ENCODE assay signal across 1 cellular context in the genomic region with DNA sequence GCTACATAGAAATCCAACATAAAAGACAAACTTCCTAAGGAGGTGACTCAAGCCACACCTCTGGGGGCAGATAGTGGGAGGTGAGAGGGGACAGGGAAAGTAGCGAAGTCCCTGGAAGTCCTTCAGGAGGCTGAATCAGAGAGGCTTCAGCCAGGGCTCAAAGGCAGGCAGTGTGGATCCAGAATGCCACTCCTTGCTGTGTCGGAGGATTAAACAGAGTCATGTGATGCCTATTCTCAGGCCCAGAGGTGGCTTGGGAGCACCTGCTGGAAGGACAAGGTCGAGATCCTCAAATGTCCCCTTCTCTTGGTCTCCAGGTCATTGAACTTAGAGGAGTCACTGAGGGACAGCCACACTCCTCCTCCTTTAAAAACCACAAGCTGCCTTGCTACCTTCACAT.
TF ChIP-seq lines count a peak whose summit lies in the region.

No MANE protein-coding gene starts in this region.

TF ChIP-seq in HCT116, 20 proteins besides CTCF, POLR2A, EP300 and RAD21 (continued from another document):
- TF ChIP-seq, protein P1, sequence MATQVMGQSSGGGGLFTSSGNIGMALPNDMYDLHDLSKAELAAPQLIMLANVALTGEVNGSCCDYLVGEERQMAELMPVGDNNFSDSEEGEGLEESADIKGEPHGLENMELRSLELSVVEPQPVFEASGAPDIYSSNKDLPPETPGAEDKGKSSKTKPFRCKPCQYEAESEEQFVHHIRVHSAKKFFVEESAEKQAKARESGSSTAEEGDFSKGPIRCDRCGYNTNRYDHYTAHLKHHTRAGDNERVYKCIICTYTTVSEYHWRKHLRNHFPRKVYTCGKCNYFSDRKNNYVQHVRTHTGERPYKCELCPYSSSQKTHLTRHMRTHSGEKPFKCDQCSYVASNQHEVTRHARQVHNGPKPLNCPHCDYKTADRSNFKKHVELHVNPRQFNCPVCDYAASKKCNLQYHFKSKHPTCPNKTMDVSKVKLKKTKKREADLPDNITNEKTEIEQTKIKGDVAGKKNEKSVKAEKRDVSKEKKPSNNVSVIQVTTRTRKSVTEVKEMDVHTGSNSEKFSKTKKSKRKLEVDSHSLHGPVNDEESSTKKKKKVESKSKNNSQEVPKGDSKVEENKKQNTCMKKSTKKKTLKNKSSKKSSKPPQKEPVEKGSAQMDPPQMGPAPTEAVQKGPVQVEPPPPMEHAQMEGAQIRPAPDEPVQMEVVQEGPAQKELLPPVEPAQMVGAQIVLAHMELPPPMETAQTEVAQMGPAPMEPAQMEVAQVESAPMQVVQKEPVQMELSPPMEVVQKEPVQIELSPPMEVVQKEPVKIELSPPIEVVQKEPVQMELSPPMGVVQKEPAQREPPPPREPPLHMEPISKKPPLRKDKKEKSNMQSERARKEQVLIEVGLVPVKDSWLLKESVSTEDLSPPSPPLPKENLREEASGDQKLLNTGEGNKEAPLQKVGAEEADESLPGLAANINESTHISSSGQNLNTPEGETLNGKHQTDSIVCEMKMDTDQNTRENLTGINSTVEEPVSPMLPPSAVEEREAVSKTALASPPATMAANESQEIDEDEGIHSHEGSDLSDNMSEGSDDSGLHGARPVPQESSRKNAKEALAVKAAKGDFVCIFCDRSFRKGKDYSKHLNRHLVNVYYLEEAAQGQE (IDR thresholded peaks at IDR 0.05; ENCODE audit: low read depth): no peak
- no peak for TF ChIP-seq JUND (IDR thresholded peaks at IDR 0.05)
- TF ChIP-seq SIN3A (IDR thresholded peaks at IDR 0.05; ENCODE audit: low read depth): no peak
- TF ChIP-seq EGR1 (IDR thresholded peaks at IDR 0.05; ENCODE audit: low read depth): no peak
- no peak for TF ChIP-seq YY1 (IDR thresholded peaks at IDR 0.05; ENCODE audit: extremely low read depth, insufficient replicate concordance, low read depth, low read length)
- TF ChIP-seq SRF (IDR thresholded peaks at IDR 0.05; ENCODE audit: low read depth): no peak
